Comparison of ENCODE assay signal across 2 cellular contexts in genomic region chr19:5674734-5675133, GRCh38.
TF ChIP-seq lines count a peak whose summit lies in the region.

No MANE protein-coding gene starts in this region.

TF ChIP-seq in K562, 482 proteins besides CTCF, POLR2A, EP300 and RAD21 (continues in another document):
- TF ChIP-seq ARID1B (IDR thresholded peaks at IDR 0.05): no peak
- TF ChIP-seq ZNF280A (IDR thresholded peaks at IDR 0.05; ENCODE audit: low read depth, partially characterized antibody): no peak
- TF ChIP-seq RFX7 (CRISPR knock-in tag; IDR thresholded peaks at IDR 0.05): no peak
- TF ChIP-seq KDM5B (IDR thresholded peaks at IDR 0.05; ENCODE audit: insufficient replicate concordance, low read depth, low read length): no peak
- TF ChIP-seq CHAMP1 (IDR thresholded peaks at IDR 0.05): no peak
- TF ChIP-seq HOMEZ (CRISPR knock-in tag; IDR thresholded peaks at IDR 0.05): no peak
- no peak for TF ChIP-seq NFRKB (IDR thresholded peaks at IDR 0.05; ENCODE audit: low read depth)
- TF ChIP-seq NR2C1 (IDR thresholded peaks at IDR 0.05): no peak
- TF ChIP-seq NR2C1 (tag; IDR thresholded peaks at IDR 0.05): no peak
- no peak for TF ChIP-seq TSHZ1 (CRISPR knock-in tag; IDR thresholded peaks at IDR 0.05)
- TF ChIP-seq CXXC5 (CRISPR knock-in tag; IDR thresholded peaks at IDR 0.05): no peak
- TF ChIP-seq PCBP2 (IDR thresholded peaks at IDR 0.05; ENCODE audit: low read depth, low read length, poor library complexity, severe bottlenecking): no peak
- TF ChIP-seq SP1 (CRISPR knock-in tag; IDR thresholded peaks at IDR 0.05): no peak
- no peak for TF ChIP-seq MEF2A (IDR thresholded peaks at IDR 0.05; ENCODE audit: control insufficient read depth, low read depth, low read length)

TF ChIP-seq in HEK293T, 16 proteins besides CTCF, POLR2A, EP300 and RAD21:
- no peak for TF ChIP-seq ZNF384 (IDR thresholded peaks at IDR 0.05)
- TF ChIP-seq ARNT (IDR thresholded peaks at IDR 0.05): no peak
- TF ChIP-seq PKNOX1 (IDR thresholded peaks at IDR 0.05): no peak
